In the genomic region with DNA sequence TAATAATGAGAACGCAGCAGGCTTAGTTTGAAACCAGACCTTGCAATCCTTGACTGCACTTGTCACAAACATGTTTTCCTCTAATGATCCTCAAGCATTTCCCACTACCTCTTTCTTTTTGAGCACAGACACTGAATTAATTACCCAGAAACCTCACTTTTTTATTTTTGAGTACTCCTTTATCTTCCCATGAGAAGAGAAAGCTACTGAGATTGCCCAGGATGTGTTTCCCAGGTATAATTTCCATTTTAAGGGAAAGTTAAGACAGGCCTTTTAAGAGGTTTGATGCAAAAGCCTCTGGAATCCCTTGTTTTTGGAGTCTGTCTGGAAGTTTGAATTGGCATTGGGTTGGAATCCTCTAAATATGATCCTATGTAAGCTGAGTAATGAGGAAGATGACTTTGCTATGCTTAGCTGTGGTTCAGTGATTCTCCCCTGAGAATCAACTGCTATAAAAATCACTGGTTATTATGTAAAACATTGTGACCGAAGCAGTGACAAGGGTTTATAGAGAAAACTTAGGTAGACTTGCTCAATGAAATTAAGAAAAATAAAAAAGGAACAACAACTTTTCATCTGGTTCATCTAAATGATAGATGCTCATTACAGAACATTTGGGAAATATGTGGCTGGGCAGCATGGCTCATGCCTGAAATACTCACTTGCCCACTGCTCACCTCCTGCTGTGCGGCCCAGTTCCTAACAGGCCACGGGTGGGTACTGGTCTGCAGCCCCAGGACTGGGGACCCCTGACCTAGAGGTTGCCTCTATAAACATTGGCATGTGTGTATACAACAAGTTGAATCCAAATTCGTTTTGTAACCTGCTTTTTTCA, we compare ENCODE assay signal across 11 cellular contexts. TPM values are rescaled to one million over a fixed set of nuclear protein-coding genes. Genes with fewer than 3 reads are reported as not detected.
DNase-seq lines count a peak whose midpoint lies in the region; ATAC-seq, FAIRE-seq and TF ChIP-seq lines count a peak whose summit lies in the region.
"Had no signal": no experiment of that assay in that cellular context is flagged by ENCODE, and none has a peak within 500 bp of the region (broad histone marks: within the 10 kb centered on the region; RNA-seq: fewer than 3 reads in every experiment).

No MANE protein-coding gene starts in this region.

- H2BK5ac ChIP-seq in trophoblast cell (ENCODE audit: low read depth, low read length, poor library complexity) = no peak overlapping the region

- H3K4me1 ChIP-seq in trophoblast cell (ENCODE audit: control insufficient read depth in 1 of 2, insufficient read depth in 2 of 2, low read length in 2 of 2) (no peaks in the 10 kb centered on the region), body of pancreas (peaks cover 1% of the 10 kb centered on the region)

- intact Hi-C loops in sciatic nerve (cut with DNase I) (no loop called here), body of pancreas (cut with DNase I) (no loop called here)

- H4K8ac ChIP-seq in trophoblast cell (ENCODE audit: low read depth, low read length) = no peak overlapping the region

- H3K36me3 ChIP-seq in trophoblast cell (ENCODE audit: control insufficient read depth in 1 of 2, insufficient read depth in 2 of 2, low read length in 2 of 2) (no peaks in the 10 kb centered on the region), body of pancreas (replicated peaks in 1 of 2; ENCODE audit: insufficient read depth in 1 of 2, low read depth in 2 of 2) (no peaks in the 10 kb centered on the region)

- FAIRE-seq in H54 (lab: Jason Lieb, UNC) = no peak
- FAIRE-seq: H1 had no signal

- DNase-seq in GM04504 (ENCODE audit: low read depth) (peak; percentile 22), NB4 (ENCODE audit: low read depth) (peak; percentile 81), kidney glomerular epithelial cell (lab: John Stamatoyannopoulos, UW) (peak; percentile 48), trophoblast cell (no peak), sciatic nerve (ENCODE audit: low spot score) (no peak), body of pancreas (no peak), H54 (ENCODE audit: insufficient read length, low spot score) (no peak)
- DNase-seq: anterior cingulate cortex had no signal

- H3K18ac ChIP-seq in trophoblast cell (ENCODE audit: low read length) = no peak overlapping the region

- H4K12ac ChIP-seq in trophoblast cell (ENCODE audit: low read depth, low read length) = no peak overlapping the region

- no peak overlapping the region for H2BK120ac ChIP-seq in trophoblast cell (ENCODE audit: insufficient read depth, low read length, poor library complexity)

- H2AFZ ChIP-seq in trophoblast cell (ENCODE audit: insufficient read depth, low read length, poor library complexity) = no peak overlapping the region

- H3K27ac ChIP-seq in trophoblast cell (ENCODE audit: low read depth, low read length) (no peak overlapping the region), body of pancreas (no peak overlapping the region)

- no peak overlapping the region for H3K23ac ChIP-seq in trophoblast cell (ENCODE audit: low read length)

- no peak overlapping the region for H3K4me2 ChIP-seq in trophoblast cell (ENCODE audit: low read length)

- H3K79me2 ChIP-seq in trophoblast cell (ENCODE audit: control insufficient read depth, insufficient read depth, low read length, poor library complexity) = no peaks in the 10 kb centered on the region

- no peaks in the 10 kb centered on the region for H3K9me3 ChIP-seq in trophoblast cell (ENCODE audit: insufficient read depth, low read depth, low read length)
- H3K9me3 ChIP-seq in body of pancreas = no peaks in the 10 kb centered on the region

- H4K91ac ChIP-seq in trophoblast cell (ENCODE audit: low read depth, low read length) = no peak overlapping the region

- TF ChIP-seq POLR2A in NB4 (IDR thresholded peaks at IDR 0.05; ENCODE audit: extremely low read depth, insufficient read length) (no peak), body of pancreas (IDR thresholded peaks at IDR 0.05) (no peak), H54 (IDR thresholded peaks at IDR 0.05; ENCODE audit: low read depth, low read length) (no peak)

- no CpG with 5 or more reads among the region's 5 CpGs for WGBS in trophoblast cell (ENCODE audit: extremely low coverage, insufficient coverage, insufficient read length)
- 83 to 86% methylated on average over 5 of the region's 5 CpGs for WGBS in body of pancreas, 2 donors

- H3K4ac ChIP-seq in trophoblast cell (ENCODE audit: low read depth, low read length) = no peak overlapping the region

- no peak overlapping the region for H2BK12ac ChIP-seq in trophoblast cell (ENCODE audit: low read length)

- TF ChIP-seq CTCF in NB4 (IDR thresholded peaks at IDR 0.05; ENCODE audit: low read depth, low read length) (no peak), body of pancreas (IDR thresholded peaks at IDR 0.05) (no peak)

- ATAC-seq in GM21447 (IDR thresholded peaks at IDR 0.05; ENCODE audit: unreplicated experiment) (peak; percentile 41), sciatic nerve (no peak), body of pancreas (no peak)

- H3K4me3 ChIP-seq in NB4 (ENCODE audit: low read depth, low read length) (no peak overlapping the region), trophoblast cell (ENCODE audit: low read depth, low read length) (no peak overlapping the region), body of pancreas (no peak overlapping the region)

- no peak overlapping the region for H2AK5ac ChIP-seq in trophoblast cell (ENCODE audit: low read length)

- H3K27me3 ChIP-seq in trophoblast cell (ENCODE audit: insufficient read depth, low read length) (no peaks in the 10 kb centered on the region), body of pancreas (no peaks in the 10 kb centered on the region)

- H3K14ac ChIP-seq in trophoblast cell (ENCODE audit: low read length) = no peak overlapping the region

- no peak overlapping the region for H3K9ac ChIP-seq in trophoblast cell (ENCODE audit: low read length)

- H3K79me1 ChIP-seq in trophoblast cell (ENCODE audit: low read length) = no peaks in the 10 kb centered on the region

RNA-seq across cellular contexts. Expression of gene RHOH, which starts 10.8 kb away (rescaled TPM):
- 0.15 and 0.22 TPM in 2 replicates for polyA plus RNA-seq in trophoblast cell (2013)
- total RNA-seq in sciatic nerve (2.5 TPM), body of pancreas (1 to 10 TPM; 2.9 to 7.9 TPM)
- total RNA-seq: RPMI7951 had no signal

Comparison
In these comparisons a context has a peak if more than half of its experiments do, and no peak if none do; other contexts are left out.
1. DNase-seq: peak in GM04504 (single experiment), NB4 (single experiment) and kidney glomerular epithelial cell (single experiment); none in trophoblast cell (0 of 2), sciatic nerve (single experiment), body of pancreas (0 of 4) and H54 (single experiment).